Comparison of ENCODE assay signal across 9 cellular contexts in the genomic region with DNA sequence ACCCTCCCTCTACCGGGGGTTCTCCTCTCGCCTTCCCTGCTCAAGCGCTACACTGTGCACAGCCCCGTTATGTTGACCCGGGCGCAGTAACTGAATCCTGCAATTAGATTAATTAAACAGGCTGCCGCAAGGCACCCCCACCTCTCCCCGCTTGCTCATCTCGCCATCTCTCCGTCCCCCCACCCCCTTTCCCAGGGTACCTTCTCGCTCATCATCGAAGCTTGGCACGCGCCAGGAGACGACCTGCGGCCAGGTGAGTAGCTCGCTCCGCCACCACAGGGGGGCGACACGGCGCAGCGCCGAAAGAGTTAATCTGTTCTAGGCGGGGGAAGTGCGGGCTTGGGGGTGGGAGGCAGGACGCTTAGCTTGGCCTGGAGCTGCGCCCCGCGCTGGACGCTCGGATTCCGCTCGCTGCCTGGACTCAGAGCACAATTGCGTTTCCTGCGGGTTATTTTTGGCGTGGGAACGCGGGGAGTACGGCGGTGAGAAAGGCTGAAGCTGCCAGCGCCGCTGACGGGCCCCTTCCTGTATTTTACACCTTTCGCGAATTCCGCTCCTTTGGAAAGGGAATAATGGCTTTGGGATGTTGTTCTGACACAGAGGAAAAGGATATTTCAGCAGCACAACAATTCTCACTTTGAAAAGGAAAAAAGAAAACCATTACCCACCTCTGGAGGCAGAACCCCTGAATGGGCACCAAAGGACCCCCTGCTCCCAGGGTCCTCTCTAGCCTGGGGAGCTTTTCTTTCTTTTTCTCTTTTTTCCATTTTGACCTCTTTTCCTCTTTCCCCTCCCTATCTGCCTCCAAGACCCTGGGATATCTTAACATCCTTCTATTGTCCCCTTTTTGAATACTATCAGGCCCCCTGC. TPM values are rescaled to one million over a fixed set of nuclear protein-coding genes. Genes with fewer than 3 reads are reported as not detected.
A peak's percentile ranks its signal among the peaks of the same experiment; 100 is the strongest.
DNase-seq lines count a peak whose midpoint lies in the region; ATAC-seq and TF ChIP-seq lines count a peak whose summit lies in the region.
"Had no signal": no experiment of that assay in that cellular context is flagged by ENCODE, and none has a peak within 500 bp of the region (broad histone marks: within the 10 kb centered on the region; RNA-seq: fewer than 3 reads in every experiment).

No MANE protein-coding gene starts in this region.

- H4K20me1 ChIP-seq in DND-41 (ENCODE audit: insufficient read depth, low read length), result peaks cover 36% of the 10 kb centered on the region
- H4K20me1 ChIP-seq in MM.1S (ENCODE audit: insufficient read depth, low read length), result no peaks in the 10 kb centered on the region

- CTCF ChIA-PET in activated CD4-positive, alpha-beta memory T cell treated with anti-CD3 and anti-CD28 coated beads for 36 hours (lab: Charles Lee), result interaction anchor here (0.6 to 7.5 kb wide), 27 partner anchors 11 to 365 kb away, joined by 3 to 74 read pairs (median 4); a partner anchor contains a TSS

- H2AFZ ChIP-seq in DND-41 (ENCODE audit: low read depth, low read length), result no peak overlapping the region
- H2AFZ ChIP-seq in MM.1S (ENCODE audit: low read length), result no peak overlapping the region

- H3K9me2 ChIP-seq in MM.1S (replicated peaks; ENCODE audit: insufficient read depth, low read length), result no peaks in the 10 kb centered on the region

- ATAC-seq in DND-41 (ENCODE audit: insufficient read depth, low read depth), result no peak
- peak; percentile 11 for ATAC-seq in esophagus mucosa
- ATAC-seq in GM18909 (IDR thresholded peaks at IDR 0.05; ENCODE audit: poor library complexity, unreplicated experiment), result no peak
- ATAC-seq in HG02970 (IDR thresholded peaks at IDR 0.05; ENCODE audit: low FRiP score, unreplicated experiment), result no peak
- no peak for ATAC-seq in GM19328 (IDR thresholded peaks at IDR 0.05; ENCODE audit: unreplicated experiment)

- H3K36me3 Mint-ChIP-seq in activated CD4-positive, alpha-beta memory T cell treated with anti-CD3 and anti-CD28 coated beads for 36 hours, result no peaks in the 10 kb centered on the region
- H3K36me3 Mint-ChIP-seq in neural crest cell (ENCODE audit: low read depth), result no peaks in the 10 kb centered on the region

- no peak overlapping the region for H3K4me2 ChIP-seq in DND-41 (ENCODE audit: insufficient read depth, low read length)
- peak overlapping the region; percentile 100 for H3K4me2 ChIP-seq in MM.1S (ENCODE audit: low read depth, low read length)

- intact Hi-C loops in activated CD4-positive, alpha-beta memory T cell treated with anti-CD3 and anti-CD28 coated beads for 36 hours (cut with micrococcal nuclease), result loop anchor here (2.0 kb wide), 1 partner anchor 22 kb away; a partner anchor contains a TSS

- H3K4me1 ChIP-seq in DND-41 (ENCODE audit: insufficient read depth, low read length), result peaks cover 40% of the 10 kb centered on the region
- 0 out of 2 replicates have a peak, but pooled peaks cover 10% of the 10 kb centered on the region for H3K4me1 ChIP-seq in MM.1S (ENCODE audit: low read length)

- no peak overlapping the region for H3K27ac ChIP-seq in DND-41 (ENCODE audit: low read length)
- H3K27ac ChIP-seq in MM.1S (ENCODE audit: low read length), result no peak overlapping the region
- H3K27ac ChIP-seq: SJSA1 had no signal

- peak overlapping the region; percentile 47 for H3K4me3 Mint-ChIP-seq in activated CD4-positive, alpha-beta memory T cell treated with anti-CD3 and anti-CD28 coated beads for 36 hours
- H3K4me3 Mint-ChIP-seq in neural crest cell, result peak overlapping the region; percentile 84

- no peaks in the 10 kb centered on the region for H3K9me3 ChIP-seq in DND-41 (ENCODE audit: insufficient read depth, low read length, severe bottlenecking)
- no peaks in the 10 kb centered on the region for H3K9me3 ChIP-seq in MM.1S (replicated peaks; ENCODE audit: insufficient read depth, low read length)
- H3K9me3 ChIP-seq: SJSA1 had no signal

- no peaks in the 10 kb centered on the region for H3K9me3 Mint-ChIP-seq in activated CD4-positive, alpha-beta memory T cell treated with anti-CD3 and anti-CD28 coated beads for 36 hours
- no peaks in the 10 kb centered on the region for H3K9me3 Mint-ChIP-seq in neural crest cell

- H3K27me3 ChIP-seq in DND-41 (ENCODE audit: insufficient read depth, low read length, poor library complexity), result peaks cover 48% of the 10 kb centered on the region
- peaks cover 46% of the 10 kb centered on the region for H3K27me3 ChIP-seq in MM.1S (replicated peaks; ENCODE audit: insufficient read depth, low read length)

- TF ChIP-seq CTCF in DND-41 (IDR thresholded peaks at IDR 0.05; ENCODE audit: borderline replicate concordance, extremely low read depth, low read length, poor library complexity, severe bottlenecking) (peak; percentile 27), MM.1S (IDR thresholded peaks at IDR 0.05; ENCODE audit: low read length) (peak; percentile 68), neural crest cell (conservative IDR thresholded peaks at IDR 0.05) (peak; percentile 74)

- no peak overlapping the region for H3K9ac ChIP-seq in DND-41 (ENCODE audit: low read depth, low read length)
- H3K9ac ChIP-seq in MM.1S (ENCODE audit: low read length), result no peak overlapping the region

- H3K36me3 ChIP-seq in DND-41 (ENCODE audit: insufficient read depth, low read length) (no peaks in the 10 kb centered on the region), MM.1S (replicated peaks; ENCODE audit: insufficient read depth, low read length) (no peaks in the 10 kb centered on the region)
- H3K36me3 ChIP-seq: SJSA1 had no signal

- H3K27ac Mint-ChIP-seq in activated CD4-positive, alpha-beta memory T cell treated with anti-CD3 and anti-CD28 coated beads for 36 hours, result peak overlapping the region; percentile 6
- no peak overlapping the region for H3K27ac Mint-ChIP-seq in neural crest cell (ENCODE audit: unreplicated experiment)

- H3K4me3 ChIP-seq in DND-41 (ENCODE audit: low read depth in 1 of 2, low read length in 2 of 2) (no peak overlapping the region), MM.1S (ENCODE audit: low read length) (peak overlapping the region; percentile 76)

- DNase-seq in DND-41 (no peak), MM.1S (no peak), neural crest cell (ENCODE audit: low read depth, low spot score) (no peak)
- DNase-seq in activated CD4-positive, alpha-beta memory T cell treated with anti-CD3 and anti-CD28 coated beads for 36 hours, result peak; percentile 73

- H3F3A ChIP-seq in MM.1S (ENCODE audit: insufficient read depth, low read length), result peaks cover 8% of the 10 kb centered on the region

- H3K4me1 Mint-ChIP-seq in activated CD4-positive, alpha-beta memory T cell treated with anti-CD3 and anti-CD28 coated beads for 36 hours (ENCODE audit: low read depth), result peaks cover 40% of the 10 kb centered on the region
- H3K4me1 Mint-ChIP-seq in neural crest cell, result peaks cover 36% of the 10 kb centered on the region

- H3K79me2 ChIP-seq in DND-41 (ENCODE audit: insufficient read depth, low read length), result no peaks in the 10 kb centered on the region
- no peaks in the 10 kb centered on the region for H3K79me2 ChIP-seq in MM.1S (ENCODE audit: low read length)

- peaks cover 55% of the 10 kb centered on the region for H3K27me3 Mint-ChIP-seq in activated CD4-positive, alpha-beta memory T cell treated with anti-CD3 and anti-CD28 coated beads for 36 hours
- H3K27me3 Mint-ChIP-seq in neural crest cell (ENCODE audit: low read depth), result peaks cover 87% of the 10 kb centered on the region

- POLR2A ChIA-PET in activated CD4-positive, alpha-beta memory T cell treated with anti-CD3 and anti-CD28 coated beads for 36 hours (lab: Charles Lee), result interaction anchor here (3.0 kb wide), 1 partner anchor 11 kb away, joined by 21 read pairs; no protein-coding TSS in a partner anchor

RNA-seq across cellular contexts. Expression of a gene that starts 1.5 kb away (rescaled TPM):
- not detected for total RNA-seq in activated CD4-positive, alpha-beta memory T cell treated with anti-CD3 and anti-CD28 coated beads for 36 hours
- total RNA-seq in esophagus mucosa, result 1.1 TPM
- total RNA-seq in neural crest cell, result 1.7 and 2.0 TPM in 2 replicates
- total RNA-seq: SJSA1 had no signal

RNA-seq across cellular contexts. Expression of a gene that starts 22.6 kb away (rescaled TPM):
- 10 to 100 TPM; 21.6 to 22.3 TPM for total RNA-seq in activated CD4-positive, alpha-beta memory T cell treated with anti-CD3 and anti-CD28 coated beads for 36 hours
- 31.8 TPM for total RNA-seq in esophagus mucosa
- total RNA-seq in neural crest cell, result 6.7 and 6.8 TPM in 2 replicates

RNA-seq across cellular contexts. Expression of a gene that starts 36.4 kb away (rescaled TPM):
- 1 to 10 TPM; 7.8 to 8.8 TPM for total RNA-seq in activated CD4-positive, alpha-beta memory T cell treated with anti-CD3 and anti-CD28 coated beads for 36 hours
- total RNA-seq in esophagus mucosa (10.9 TPM), neural crest cell (26.9 and 28.2 TPM in 2 replicates)

RNA-seq across cellular contexts. Expression of a gene that starts 56.6 kb away (rescaled TPM):
- under 1 TPM; 0.29 to 0.53 TPM for total RNA-seq in activated CD4-positive, alpha-beta memory T cell treated with anti-CD3 and anti-CD28 coated beads for 36 hours
- total RNA-seq in esophagus mucosa, result 118 TPM
- total RNA-seq in neural crest cell, result 0.80 and 1.0 TPM in 2 replicates
- total RNA-seq: SJSA1 had no signal
